In the genomic region with DNA sequence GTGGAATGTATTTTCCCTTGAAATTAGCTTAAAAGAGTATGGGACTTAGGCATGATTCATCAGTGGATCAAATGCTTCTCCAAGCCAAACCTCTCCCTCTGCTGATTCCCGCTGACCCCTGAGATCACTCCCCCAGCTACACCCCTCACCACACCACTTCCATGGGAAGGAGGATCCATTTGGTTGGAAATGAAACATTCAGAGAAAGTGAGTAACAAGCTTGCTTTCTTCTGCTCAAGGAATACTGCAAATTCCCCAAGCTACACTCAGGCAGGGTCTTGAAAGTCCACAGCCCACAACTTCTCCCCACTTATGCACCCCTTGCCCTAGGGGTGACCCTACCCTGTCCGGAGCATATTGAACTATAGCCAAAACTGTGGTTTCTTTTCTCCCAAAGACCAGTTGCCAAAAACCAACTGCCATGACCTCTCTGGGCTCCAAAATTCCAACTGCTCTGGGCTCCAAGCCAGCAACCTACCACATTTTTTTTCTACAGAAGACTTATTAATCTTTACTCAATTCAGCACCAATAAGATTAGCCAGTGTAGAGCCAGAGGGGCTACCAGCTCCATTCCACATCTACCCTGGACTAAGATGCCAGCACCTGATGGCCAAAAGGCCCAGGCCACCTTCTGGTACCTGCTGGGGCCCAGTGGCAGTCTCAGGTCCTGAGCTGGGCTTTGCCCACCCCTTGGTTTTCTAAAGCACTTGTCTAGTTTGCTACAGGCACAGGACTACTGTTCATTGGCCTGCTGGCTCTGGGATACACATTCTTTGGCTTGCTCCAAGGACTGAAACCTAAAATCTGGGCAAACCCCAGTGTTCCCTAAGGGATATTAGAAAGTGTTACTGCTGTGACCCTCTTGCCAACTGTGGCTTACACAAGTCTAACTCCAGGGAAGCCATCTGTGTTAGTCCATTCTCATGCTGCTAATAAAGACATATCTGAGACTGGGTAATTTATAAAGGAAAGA, we compare ENCODE assay signal across 10 cellular contexts.
DNase-seq lines count a peak whose midpoint lies in the region; ATAC-seq, FAIRE-seq and TF ChIP-seq lines count a peak whose summit lies in the region.
"Had no signal": no experiment of that assay in that cellular context is flagged by ENCODE, and none has a peak within 500 bp of the region (broad histone marks: within the 10 kb centered on the region; RNA-seq: fewer than 3 reads in every experiment).

No MANE protein-coding gene starts in this region.

- POLR2A ChIA-PET in endothelial cell of umbilical vein (lab: Charles Lee): interaction anchor here (0.6 kb wide), 1 partner anchor 30 kb away, joined by 4 read pairs; no protein-coding TSS in a partner anchor

- no peak overlapping the region for H3K27ac ChIP-seq in endothelial cell of umbilical vein (ENCODE audit: insufficient read depth, low read depth, low read length)
- H3K27ac ChIP-seq: KMS-11, WERI-Rb-1 had no signal

- intact Hi-C loops in endothelial cell of umbilical vein (cut with micrococcal nuclease): loop anchor here (5.0 kb wide), 1 partner anchor 39 kb away; no protein-coding TSS in a partner anchor

- H3K27me3 ChIP-seq in MG63 (no peaks in the 10 kb centered on the region), endothelial cell of umbilical vein (ENCODE audit: control insufficient read depth in 2 of 2, insufficient read depth in 2 of 2, low read length in 2 of 2) (no peaks in the 10 kb centered on the region)

- H3K9me3 ChIP-seq in MG63 (no peaks in the 10 kb centered on the region), endothelial cell of umbilical vein (replicated peaks; ENCODE audit: control insufficient read depth, insufficient read depth, low read length) (no peaks in the 10 kb centered on the region)

- TF ChIP-seq CTCF in endothelial cell of umbilical vein (IDR thresholded peaks at IDR 0.05; ENCODE audit: extremely low read depth in 1 of 2, insufficient read depth in 1 of 2, low read depth in 1 of 2, low read length in 2 of 2): no peak

- H3K79me2 ChIP-seq in endothelial cell of umbilical vein (ENCODE audit: control insufficient read depth, insufficient read depth, low read length): peaks cover 71% of the 10 kb centered on the region

- no TSS peak for BruUV-seq in endothelial cell of umbilical vein (replicated peaks; lab: Mats Ljungman, UMichigan)

- CTCF ChIA-PET in endothelial cell of umbilical vein (lab: Charles Lee): interaction anchor here (0.6 to 2.4 kb wide), 7 partner anchors 8 to 153 kb away, joined by 3 to 10 read pairs (median 3); no protein-coding TSS in a partner anchor

- no peak for TF ChIP-seq POLR2A in endothelial cell of umbilical vein (IDR thresholded peaks at IDR 0.05; ENCODE audit: low read depth, low read length)

- ATAC-seq in GM18873 (IDR thresholded peaks at IDR 0.05; ENCODE audit: low FRiP score, unreplicated experiment): no peak

- H4K20me1 ChIP-seq in endothelial cell of umbilical vein (replicated peaks; ENCODE audit: control insufficient read depth, extremely low read depth, insufficient read depth, low read length): no peaks in the 10 kb centered on the region

- no peak overlapping the region for H3K4me2 ChIP-seq in endothelial cell of umbilical vein (ENCODE audit: insufficient read depth, low read length)
- H3K4me2 ChIP-seq: KMS-11 had no signal

- dilution Hi-C loops in endothelial cell of umbilical vein (cut with MboI; ENCODE audit: extremely low pct_ligation_motif_present, low sequenced_read_pairs): no loop called here

- H3K9ac ChIP-seq in endothelial cell of umbilical vein (replicated peaks; ENCODE audit: extremely low read depth, insufficient read depth, low read length): no peak overlapping the region
- H3K9ac ChIP-seq: KMS-11 had no signal

- H3K4me1 ChIP-seq in endothelial cell of umbilical vein (ENCODE audit: control insufficient read depth, extremely low read depth, insufficient read depth, low read length): peaks cover 31% of the 10 kb centered on the region

- H3K4me3 ChIP-seq in MG63 (peak overlapping the region; percentile 17), endothelial cell of umbilical vein (replicated peaks in 1 of 3; ENCODE audit: insufficient read depth in 1 of 3, low read depth in 1 of 3, low read length in 3 of 3) (no peak overlapping the region)

- H3K36me3 ChIP-seq in MG63 (no peaks in the 10 kb centered on the region; the same call in 1 of the 2 replicates), endothelial cell of umbilical vein (ENCODE audit: control insufficient read depth in 2 of 2, extremely low read depth in 1 of 2, insufficient read depth in 2 of 2, low read length in 2 of 2) (no peaks in the 10 kb centered on the region)
- H3K36me3 ChIP-seq: WERI-Rb-1 had no signal

- H2AFZ ChIP-seq in endothelial cell of umbilical vein (ENCODE audit: low read depth, low read length): no peak overlapping the region

- no peak for FAIRE-seq in endothelial cell of umbilical vein (lab: Jason Lieb, UNC)

- no peaks in the 10 kb centered on the region for H3K9me1 ChIP-seq in endothelial cell of umbilical vein (replicated peaks; ENCODE audit: control insufficient read depth, extremely low read depth, insufficient read depth, low read length)

- DNase-seq in AG08395 (ENCODE audit: low spot score): peak; percentile 74
- DNase-seq in MG63: peak; percentile 81
- DNase-seq in endothelial cell of umbilical vein (ENCODE audit: low read depth, low spot score): peak; percentile 41
- peak; percentile 89 for DNase-seq in myocyte (ENCODE audit: low read depth)
- no peak for DNase-seq in Kasumi-1 (lab: John Stamatoyannopoulos, UW)
- DNase-seq in NCI-H1436 treated with DMSO at 0.1 percent for 48 hours (lab: John Stamatoyannopoulos, UW): no peak
- no peak for DNase-seq in H4 (ENCODE audit: low spot score)
- DNase-seq: WERI-Rb-1 had no signal

TF ChIP-seq in endothelial cell of umbilical vein, 7 proteins besides CTCF, POLR2A, EP300 and RAD21:
- TF ChIP-seq FOS (IDR thresholded peaks at IDR 0.05; ENCODE audit: borderline replicate concordance, insufficient read depth, low read length): no peak
- no peak for TF ChIP-seq JUN (IDR thresholded peaks at IDR 0.05; ENCODE audit: borderline replicate concordance, insufficient read depth, insufficient read length, low read depth)
- no peak for TF ChIP-seq MAX (IDR thresholded peaks at IDR 0.05; ENCODE audit: insufficient read depth, insufficient read length)
- TF ChIP-seq EZH2 (IDR thresholded peaks at IDR 0.05; ENCODE audit: borderline replicate concordance, low read depth, low read length, severe bottlenecking): no peak
- TF ChIP-seq GATA2 (IDR thresholded peaks at IDR 0.05; ENCODE audit: insufficient read depth, insufficient read length, low read depth, low read length): no peak
- no peak for TF ChIP-seq MYC (IDR thresholded peaks at IDR 0.05; ENCODE audit: low read depth, low read length)
- TF ChIP-seq POLR2AphosphoS5 (IDR thresholded peaks at IDR 0.05; ENCODE audit: insufficient read depth, low read depth, low read length): no peak

Comparison
In these comparisons a context has a peak if more than half of its experiments do, and no peak if none do; other contexts are left out.
1. DNase-seq: peak in AG08395 (single experiment), MG63 (single experiment), endothelial cell of umbilical vein (single experiment) and myocyte (single experiment); none in Kasumi-1 (0 of 2), NCI-H1436 treated with DMSO at 0.1 percent for 48 hours (single experiment) and H4 (single experiment).